ENCODE assay signal across 20 cellular contexts in the genomic region with DNA sequence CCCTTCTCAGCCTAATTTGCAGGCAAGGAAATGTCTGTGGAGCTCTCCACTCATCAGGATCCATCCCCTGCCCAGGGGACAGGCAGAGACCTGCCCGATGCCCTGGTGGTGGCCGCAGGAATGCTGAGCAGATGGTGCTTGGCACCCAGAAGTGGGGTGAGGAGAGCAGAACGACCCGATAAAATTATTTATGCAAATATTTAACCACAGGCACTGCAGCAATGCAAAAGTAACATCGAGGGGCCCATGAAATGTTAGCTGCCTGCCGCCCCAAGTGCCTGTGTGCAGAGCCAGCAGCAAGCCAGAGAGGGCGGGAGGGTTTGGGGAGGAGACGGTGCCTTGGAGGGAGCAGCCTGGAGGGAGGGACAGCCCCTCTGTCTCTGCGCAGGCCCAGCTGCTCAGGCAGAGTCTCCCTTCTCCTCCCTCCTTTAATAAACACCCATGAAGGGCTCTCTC.
DNase-seq lines count a peak whose midpoint lies in the region; ATAC-seq and TF ChIP-seq lines count a peak whose summit lies in the region.
"Had no signal": no experiment of that assay in that cellular context is flagged by ENCODE, and none has a peak within 500 bp of the region (broad histone marks: within the 10 kb centered on the region; RNA-seq: fewer than 3 reads in every experiment).

No MANE protein-coding gene starts in this region.

- no peak overlapping the region for H3K27ac ChIP-seq in left lung
- H3K27ac ChIP-seq in CD4-positive, alpha-beta T cell (ENCODE audit: low read depth, low read length): no peak overlapping the region
- H3K27ac ChIP-seq: SJSA1, vagina had no signal

- H3K9me3 ChIP-seq in left lung: no peaks in the 10 kb centered on the region
- no peaks in the 10 kb centered on the region for H3K9me3 ChIP-seq in CD4-positive, alpha-beta T cell (ENCODE audit: control insufficient read depth, low read length)
- H3K9me3 ChIP-seq: vagina had no signal

- DNase-seq in AG10803 (ENCODE audit: low read depth): peak; percentile 2
- peak; percentile 34 for DNase-seq in NB4 (ENCODE audit: low read depth)
- DNase-seq in NCI-H69 (lab: John Stamatoyannopoulos, UW): peak; percentile 91
- DNase-seq in left lung: peak in 1 of 2 donors; percentile 68
- no peak for DNase-seq in activated effector memory CD4-positive, alpha-beta T cell treated with Interleukin-2 at 50 U/mL for 16 hours
- no peak for DNase-seq in CD4-positive, alpha-beta T cell
- DNase-seq in NK-92 treated with Interleukin-12 subunit alpha and Interleukin-12 subunit beta, amount 100 ng/mL, for 24 hours (lab: John Stamatoyannopoulos, UW): no peak
- DNase-seq: ACHN; activated CD4-positive, alpha-beta T cell treated with anti-CD3 and anti-CD28 coated beads, Interleukin-2, amount 10 ng/mL, durations not matched to agents 24 days and 14 days; CD8-positive, alpha-beta memory T cell; dorsolateral prefrontal cortex; EL; mesenchymal stem cell; stimulated activated naive CD8-positive, alpha-beta T cell treated with anti-CD3 and anti-CD28 coated beads, Interleukin-15, Interleukin-2, amounts not matched to agents 100 U/mL and 50 U/mL, for 24 hours; T1000 had no signal

- POLR2A ChIA-PET in CD4-positive, alpha-beta T cell (lab: Charles Lee): no interaction called here

- H3K9me3 Mint-ChIP-seq in CD4-positive, alpha-beta T cell: no peaks in the 10 kb centered on the region
- H3K9me3 Mint-ChIP-seq: activated CD4-positive, alpha-beta T cell treated with anti-CD3 and anti-CD28 coated beads, Interleukin-2, amount 10 ng/mL, durations not matched to agents 24 days and 14 days; CD8-positive, alpha-beta memory T cell had no signal

- ATAC-seq in left lung (peak; percentile 81), HG03439 (IDR thresholded peaks at IDR 0.05; ENCODE audit: unreplicated experiment) (no peak)
- ATAC-seq in CD4-positive, alpha-beta T cell (ENCODE audit: poor library complexity): no peak
- ATAC-seq: K562; stimulated activated naive CD8-positive, alpha-beta T cell treated with anti-CD3 and anti-CD28 coated beads, Interleukin-15, Interleukin-2, amounts not matched to agents 100 U/mL and 50 U/mL, for 24 hours had no signal

- no peaks in the 10 kb centered on the region for H3K4me1 Mint-ChIP-seq in CD4-positive, alpha-beta T cell (ENCODE audit: low read depth)
- H3K4me1 Mint-ChIP-seq: activated CD4-positive, alpha-beta T cell treated with anti-CD3 and anti-CD28 coated beads, Interleukin-2, amount 10 ng/mL, durations not matched to agents 24 days and 14 days; CD8-positive, alpha-beta memory T cell had no signal

- H3K36me3 ChIP-seq in left lung: no peaks in the 10 kb centered on the region
- H3K36me3 ChIP-seq: SJSA1, vagina had no signal

- TF ChIP-seq POLR2A in NB4 (IDR thresholded peaks at IDR 0.05; ENCODE audit: extremely low read depth, insufficient read length): no peak

- CTCF ChIA-PET in CD4-positive, alpha-beta T cell (lab: Charles Lee): no interaction called here

- H3K4me3 Mint-ChIP-seq in CD4-positive, alpha-beta T cell: no peak overlapping the region
- H3K4me3 Mint-ChIP-seq: activated CD4-positive, alpha-beta T cell treated with anti-CD3 and anti-CD28 coated beads, Interleukin-2, amount 10 ng/mL, durations not matched to agents 24 days and 14 days; activated naive CD8-positive, alpha-beta T cell; CD8-positive, alpha-beta memory T cell had no signal

- H3K27me3 ChIP-seq in left lung: peaks cover 0 to 8% of the 10 kb centered on the region in 2 donors
- H3K27me3 ChIP-seq in CD4-positive, alpha-beta T cell (ENCODE audit: control insufficient read depth, insufficient read depth, low read length): no peaks in the 10 kb centered on the region
- H3K27me3 ChIP-seq: dorsolateral prefrontal cortex, SJSA1, vagina had no signal

- no peaks in the 10 kb centered on the region for H3K36me3 Mint-ChIP-seq in CD4-positive, alpha-beta T cell (ENCODE audit: low read depth)
- H3K36me3 Mint-ChIP-seq: activated naive CD8-positive, alpha-beta T cell; CD8-positive, alpha-beta memory T cell had no signal

- TF ChIP-seq CTCF in AG10803 (conservative IDR thresholded peaks at IDR 0.05; ENCODE audit: low read length): no peak
- no peak for TF ChIP-seq CTCF in NB4 (IDR thresholded peaks at IDR 0.05; ENCODE audit: low read depth, low read length)
- no peak for TF ChIP-seq CTCF in left lung (IDR thresholded peaks at IDR 0.05)
- TF ChIP-seq CTCF in CD4-positive, alpha-beta T cell (IDR thresholded peaks at IDR 0.05): no peak

- H3K4me3 ChIP-seq in AG10803 (ENCODE audit: low read length) (no peak overlapping the region), NB4 (ENCODE audit: low read depth, low read length) (no peak overlapping the region), left lung (no peak overlapping the region)
- H3K4me3 ChIP-seq: dorsolateral prefrontal cortex, K562, SJSA1, vagina had no signal

- intact Hi-C loops in left lung (cut with DNase I): no loop called here
- intact Hi-C loops in CD4-positive, alpha-beta T cell (cut with DNase I, micrococcal nuclease): no loop called here

- no peaks in the 10 kb centered on the region for H3K4me1 ChIP-seq in left lung
- H3K4me1 ChIP-seq: SJSA1, vagina had no signal

- H3K27ac Mint-ChIP-seq in CD4-positive, alpha-beta T cell: no peak overlapping the region
- H3K27ac Mint-ChIP-seq: activated CD4-positive, alpha-beta T cell treated with anti-CD3 and anti-CD28 coated beads, Interleukin-2, amount 10 ng/mL, durations not matched to agents 24 days and 14 days; activated naive CD8-positive, alpha-beta T cell had no signal

- H3K27me3 Mint-ChIP-seq in CD4-positive, alpha-beta T cell: peaks cover 8% of the 10 kb centered on the region
- H3K27me3 Mint-ChIP-seq: activated naive CD8-positive, alpha-beta T cell had no signal

Comparison
In these comparisons a context has a peak if more than half of its experiments do, and no peak if none do; other contexts are left out.
1. DNase-seq: peak in AG10803 (single experiment), NB4 (single experiment) and NCI-H69 (single experiment); none in activated effector memory CD4-positive, alpha-beta T cell treated with Interleukin-2 at 50 U/mL for 16 hours (single experiment), CD4-positive, alpha-beta T cell (0 of 10) and NK-92 treated with Interleukin-12 subunit alpha and Interleukin-12 subunit beta, amount 100 ng/mL, for 24 hours (single experiment).